Comparison of ENCODE assay signal across 36 cellular contexts in the genomic region with DNA sequence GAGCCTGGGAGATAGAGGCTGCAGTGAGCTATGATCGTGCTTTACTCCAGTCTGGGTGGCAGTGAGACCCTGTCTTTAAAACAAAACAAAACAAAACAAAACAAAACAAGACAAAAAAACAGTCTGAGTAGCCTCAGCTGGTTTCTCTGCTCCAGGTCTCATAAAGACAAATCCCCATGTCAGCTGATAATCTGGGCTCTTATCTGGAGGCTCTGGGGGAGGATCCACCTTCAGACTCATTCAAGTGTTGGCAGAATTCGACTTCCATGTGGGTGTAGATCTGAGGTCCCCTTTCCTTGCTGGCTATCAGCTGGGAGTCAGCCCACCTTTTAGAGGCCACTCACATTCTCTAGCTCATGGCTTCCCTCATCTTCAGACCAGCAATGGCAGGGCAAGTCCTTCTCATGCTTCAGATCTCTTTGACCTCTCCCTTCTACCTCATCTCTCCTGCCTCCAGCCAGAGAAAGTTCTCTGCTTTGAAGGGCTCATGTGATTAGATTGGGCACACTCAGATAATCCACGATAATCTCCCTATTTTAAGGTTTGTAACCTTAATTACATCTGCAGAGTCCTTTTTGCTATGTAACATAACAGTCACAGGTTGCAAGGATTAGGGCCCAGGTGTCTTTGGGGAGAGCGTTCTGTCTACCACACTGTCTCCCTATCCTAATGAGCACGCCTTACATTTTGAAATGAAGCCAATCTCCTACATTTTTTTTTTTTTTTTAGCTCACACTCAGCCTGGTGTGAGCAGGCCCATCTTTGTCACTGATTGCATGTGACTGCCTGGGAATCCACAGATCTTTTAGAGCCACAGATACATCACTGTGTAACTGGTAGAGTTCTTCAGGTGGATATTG. TPM values are rescaled to one million over a fixed set of nuclear protein-coding genes. Genes with fewer than 3 reads are reported as not detected.
DNase-seq lines count a peak whose midpoint lies in the region; FAIRE-seq and TF ChIP-seq lines count a peak whose summit lies in the region.
"Had no signal": no experiment of that assay in that cellular context is flagged by ENCODE, and none has a peak within 500 bp of the region (broad histone marks: within the 10 kb centered on the region; RNA-seq: fewer than 3 reads in every experiment).

No MANE protein-coding gene starts in this region.

- CTCF ChIA-PET in activated naive CD4-positive, alpha-beta T cell treated with anti-CD3 and anti-CD28 coated beads, Interleukin-2, amount 10 ng/mL, durations not matched to agents 7 days and 5 days (lab: Charles Lee), result interaction anchor here (0.6 to 1.3 kb wide), 3 partner anchors 54 to 165 kb away, joined by 3 read pairs; no protein-coding TSS in a partner anchor

- H3K4me1 ChIP-seq in astrocyte (ENCODE audit: insufficient read depth, low read length) (no peaks in the 10 kb centered on the region), tibial nerve (no peaks in the 10 kb centered on the region)
- H3K4me1 ChIP-seq: foreskin keratinocyte, vagina had no signal

- no peaks in the 10 kb centered on the region for H3K9me3 Mint-ChIP-seq in activated naive CD4-positive, alpha-beta T cell treated with anti-CD3 and anti-CD28 coated beads, Interleukin-2, amount 10 ng/mL, durations not matched to agents 7 days and 5 days
- H3K9me3 Mint-ChIP-seq in astrocyte (ENCODE audit: unreplicated experiment) (no peaks in the 10 kb centered on the region), nephron (no peaks in the 10 kb centered on the region)
- H3K9me3 Mint-ChIP-seq: activated CD4-positive, alpha-beta memory T cell treated with anti-CD3 and anti-CD28 coated beads for 36 hours; activated naive CD4-positive, alpha-beta T cell treated with anti-CD3 and anti-CD28 coated beads, Interleukin-2, amount 50 U/mL, for 72 hours; activated T-helper 1 cell treated with anti-CD3 and anti-CD28 coated beads, Interleukin-12 subunit alpha, Interleukin-12 subunit beta, Interleukin-2, Interleukin-4 antibody, amounts not matched to agents 30 ng/mL and 10 ng/mL and 1 ng/mL, durations not matched to agents 14 hours and 24 hours and 36 hours; CD14-positive monocyte; effector memory CD8-positive, alpha-beta T cell had no signal

- H4K20me1 ChIP-seq in astrocyte (ENCODE audit: insufficient read depth, low read length), result no peaks in the 10 kb centered on the region

- peaks cover 4% of the 10 kb centered on the region for H3K27me3 Mint-ChIP-seq in activated naive CD4-positive, alpha-beta T cell treated with anti-CD3 and anti-CD28 coated beads, Interleukin-2, amount 10 ng/mL, durations not matched to agents 7 days and 5 days
- H3K27me3 Mint-ChIP-seq in astrocyte (ENCODE audit: low read depth, unreplicated experiment) (no peaks in the 10 kb centered on the region), nephron (ENCODE audit: low read depth) (no peaks in the 10 kb centered on the region)
- H3K27me3 Mint-ChIP-seq: activated CD4-positive, alpha-beta memory T cell treated with anti-CD3 and anti-CD28 coated beads for 36 hours; effector memory CD8-positive, alpha-beta T cell had no signal

- H3K9me3 ChIP-seq in astrocyte (ENCODE audit: insufficient read depth, low read depth, low read length) (no peaks in the 10 kb centered on the region), tibial nerve (no peaks in the 10 kb centered on the region)
- H3K9me3 ChIP-seq: SJSA1, vagina had no signal

- DNase-seq in activated naive CD4-positive, alpha-beta T cell treated with anti-CD3 and anti-CD28 coated beads, Interleukin-2, amount 10 ng/mL, durations not matched to agents 7 days and 5 days, result no peak
- no peak for DNase-seq in activated naive CD4-positive, alpha-beta T cell (lab: John Stamatoyannopoulos, UW)
- DNase-seq in NCI-H82 treated with DMSO at 0.1 percent for 48 hours (lab: John Stamatoyannopoulos, UW; ENCODE audit: unreplicated experiment) (peak; percentile 63), astrocyte (ENCODE audit: low read depth) (no peak), tibial nerve (ENCODE audit: low spot score in 2 of 2) (no peak), ecto neural progenitor cell (ENCODE audit: low spot score) (no peak), NCI-H2227 (lab: John Stamatoyannopoulos, UW; ENCODE audit: unreplicated experiment) (no peak)
- DNase-seq: activated CD4-positive, alpha-beta memory T cell treated with anti-CD3 and anti-CD28 coated beads for 36 hours; aorta; cortex of kidney; effector memory CD8-positive, alpha-beta T cell; foreskin keratinocyte; GOT3; head of caudate nucleus; KG1; NCI-H1417 treated with DMSO at 0.1 percent for 48 hours; NCI-H2081; RPMI8226; small intestine; stimulated activated naive CD4-positive, alpha-beta T cell treated with Interleukin-2 at 50 U/mL for 16 hours; T1000 had no signal

- no peak overlapping the region for H3K4me2 ChIP-seq in astrocyte (ENCODE audit: low read length)

- H3K27me3 ChIP-seq in astrocyte (ENCODE audit: insufficient read depth, low read length) (no peaks in the 10 kb centered on the region), tibial nerve (no peaks in the 10 kb centered on the region)
- H3K27me3 ChIP-seq: cardiac muscle cell, foreskin keratinocyte, SJSA1, vagina had no signal

- peak overlapping the region; percentile 39 for H2AFZ ChIP-seq in astrocyte (ENCODE audit: low read depth, low read length)

- no peak for TF ChIP-seq EP300 in tibial nerve (IDR thresholded peaks at IDR 0.05)

- H3K4me3 Mint-ChIP-seq in activated naive CD4-positive, alpha-beta T cell treated with anti-CD3 and anti-CD28 coated beads, Interleukin-2, amount 10 ng/mL, durations not matched to agents 7 days and 5 days, result no peak overlapping the region
- H3K4me3 Mint-ChIP-seq in astrocyte (ENCODE audit: unreplicated experiment) (no peak overlapping the region), nephron (no peak overlapping the region)
- H3K4me3 Mint-ChIP-seq: activated CD4-positive, alpha-beta memory T cell treated with anti-CD3 and anti-CD28 coated beads for 36 hours; activated T-helper 1 cell treated with anti-CD3 and anti-CD28 coated beads, Interleukin-12 subunit alpha, Interleukin-12 subunit beta, Interleukin-2, Interleukin-4 antibody, amounts not matched to agents 30 ng/mL and 10 ng/mL and 1 ng/mL, durations not matched to agents 14 hours and 24 hours and 36 hours; CD14-positive monocyte; effector memory CD8-positive, alpha-beta T cell had no signal

- no peaks in the 10 kb centered on the region for H3K36me3 Mint-ChIP-seq in activated naive CD4-positive, alpha-beta T cell treated with anti-CD3 and anti-CD28 coated beads, Interleukin-2, amount 10 ng/mL, durations not matched to agents 7 days and 5 days
- H3K36me3 Mint-ChIP-seq in astrocyte (ENCODE audit: low read depth, unreplicated experiment), result no peaks in the 10 kb centered on the region
- H3K36me3 Mint-ChIP-seq in nephron (ENCODE audit: low read depth), result no peaks in the 10 kb centered on the region
- H3K36me3 Mint-ChIP-seq: activated CD4-positive, alpha-beta memory T cell treated with anti-CD3 and anti-CD28 coated beads for 36 hours; activated naive CD4-positive, alpha-beta T cell treated with anti-CD3 and anti-CD28 coated beads, Interleukin-2, amount 50 U/mL, for 72 hours; CD14-positive monocyte had no signal

- H3K4me3 ChIP-seq in astrocyte (ENCODE audit: insufficient read depth, low read depth, low read length) (no peak overlapping the region), tibial nerve (no peak overlapping the region)
- H3K4me3 ChIP-seq: cardiac muscle cell, SJSA1, vagina had no signal

- 82 to 86% methylated on average over 5 of the region's 5 CpGs for WGBS in tibial nerve, 2 donors

- TF ChIP-seq POLR2A in tibial nerve (IDR thresholded peaks at IDR 0.05), result no peak

- peaks cover 23% of the 10 kb centered on the region for H3K4me1 Mint-ChIP-seq in activated naive CD4-positive, alpha-beta T cell treated with anti-CD3 and anti-CD28 coated beads, Interleukin-2, amount 10 ng/mL, durations not matched to agents 7 days and 5 days
- no peaks in the 10 kb centered on the region for H3K4me1 Mint-ChIP-seq in astrocyte (ENCODE audit: low read depth, unreplicated experiment)
- peaks cover 14% of the 10 kb centered on the region for H3K4me1 Mint-ChIP-seq in nephron

- no peak overlapping the region for H3K9ac ChIP-seq in astrocyte (ENCODE audit: low read length)

- H3K27ac Mint-ChIP-seq in activated naive CD4-positive, alpha-beta T cell treated with anti-CD3 and anti-CD28 coated beads, Interleukin-2, amount 10 ng/mL, durations not matched to agents 7 days and 5 days, result peak overlapping the region; percentile 14
- H3K27ac Mint-ChIP-seq in astrocyte (ENCODE audit: unreplicated experiment) (no peak overlapping the region), nephron (peak overlapping the region; percentile 14 to 40 (median 26))
- H3K27ac Mint-ChIP-seq: activated CD4-positive, alpha-beta memory T cell treated with anti-CD3 and anti-CD28 coated beads for 36 hours; activated T-helper 1 cell treated with anti-CD3 and anti-CD28 coated beads, Interleukin-12 subunit alpha, Interleukin-12 subunit beta, Interleukin-2, Interleukin-4 antibody, amounts not matched to agents 30 ng/mL and 10 ng/mL and 1 ng/mL, durations not matched to agents 14 hours and 24 hours and 36 hours; effector memory CD8-positive, alpha-beta T cell had no signal

- TF ChIP-seq CTCF in astrocyte (IDR thresholded peaks at IDR 0.05; ENCODE audit: insufficient read depth, low read depth, low read length), result no peak
- no peak for TF ChIP-seq CTCF in nephron (IDR thresholded peaks at IDR 0.05; ENCODE audit: unreplicated experiment in 3 of 3)
- TF ChIP-seq CTCF in tibial nerve (IDR thresholded peaks at IDR 0.05), result no peak

- H3K36me3 ChIP-seq in astrocyte (ENCODE audit: insufficient read depth, low read length) (no peaks in the 10 kb centered on the region), tibial nerve (no peaks in the 10 kb centered on the region)
- H3K36me3 ChIP-seq: cardiac muscle cell, SJSA1, vagina had no signal

- no peaks in the 10 kb centered on the region for H3K79me2 ChIP-seq in astrocyte (ENCODE audit: insufficient read depth, low read length)

- no peak for FAIRE-seq in astrocyte (lab: Jason Lieb, UNC)
- FAIRE-seq: D721Med, GM18507, HTR-8/SVneo, islet of Langerhans, small intestine had no signal

- no peak overlapping the region for H3K27ac ChIP-seq in astrocyte (ENCODE audit: low read depth, low read length)
- no peak overlapping the region for H3K27ac ChIP-seq in tibial nerve
- H3K27ac ChIP-seq: cardiac muscle cell, foreskin keratinocyte, SJSA1, vagina had no signal

RNA-seq across cellular contexts. Expression of gene PYCR2, which starts 7.5 kb away (rescaled TPM):
- total RNA-seq in astrocyte (38.1 and 39.8 TPM in 2 replicates), tibial nerve (10 to 100 TPM; 54.2 to 80.8 (median 59.0) TPM)

RNA-seq across cellular contexts. Expression of gene LEFTY2, which starts 9.5 kb away (rescaled TPM):
- total RNA-seq in astrocyte (7.0 and 12.9 TPM in 2 replicates), tibial nerve (not detected)
- total RNA-seq: A172; activated CD4-positive, alpha-beta memory T cell treated with anti-CD3 and anti-CD28 coated beads for 36 hours; activated naive CD4-positive, alpha-beta T cell treated with anti-CD3 and anti-CD28 coated beads, Interleukin-2, amount 50 U/mL, for 72 hours; activated T-helper 1 cell treated with anti-CD3 and anti-CD28 coated beads, Interleukin-12 subunit alpha, Interleukin-12 subunit beta, Interleukin-2, Interleukin-4 antibody, amounts not matched to agents 30 ng/mL and 10 ng/mL and 1 ng/mL, durations not matched to agents 14 hours and 24 hours and 36 hours; Daoy; esophagus mucosa; foreskin keratinocyte; left lobe of liver; SJSA1 had no signal

RNA-seq across cellular contexts. Expression of gene LEFTY1, which starts 42.6 kb away (rescaled TPM):
- 4.2 and 11.8 TPM in 2 replicates for total RNA-seq in astrocyte
- total RNA-seq in tibial nerve, result under 1 TPM in 1 of 4 donors, not detected in 3; 0.20 TPM
- total RNA-seq: A172; activated T-helper 1 cell treated with anti-CD3 and anti-CD28 coated beads, Interleukin-12 subunit alpha, Interleukin-12 subunit beta, Interleukin-2, Interleukin-4 antibody, amounts not matched to agents 30 ng/mL and 10 ng/mL and 1 ng/mL, durations not matched to agents 14 hours and 24 hours and 36 hours; Daoy; esophagus mucosa; foreskin keratinocyte; SJSA1; vagina had no signal

RNA-seq across cellular contexts. Expression of gene TMEM63A, which starts 49.3 kb away (rescaled TPM):
- 28.7 and 29.0 TPM in 2 replicates for total RNA-seq in astrocyte
- total RNA-seq in tibial nerve, result 10 to 100 TPM; 63.2 to 91.5 (median 66.7) TPM
